In the genomic region with DNA sequence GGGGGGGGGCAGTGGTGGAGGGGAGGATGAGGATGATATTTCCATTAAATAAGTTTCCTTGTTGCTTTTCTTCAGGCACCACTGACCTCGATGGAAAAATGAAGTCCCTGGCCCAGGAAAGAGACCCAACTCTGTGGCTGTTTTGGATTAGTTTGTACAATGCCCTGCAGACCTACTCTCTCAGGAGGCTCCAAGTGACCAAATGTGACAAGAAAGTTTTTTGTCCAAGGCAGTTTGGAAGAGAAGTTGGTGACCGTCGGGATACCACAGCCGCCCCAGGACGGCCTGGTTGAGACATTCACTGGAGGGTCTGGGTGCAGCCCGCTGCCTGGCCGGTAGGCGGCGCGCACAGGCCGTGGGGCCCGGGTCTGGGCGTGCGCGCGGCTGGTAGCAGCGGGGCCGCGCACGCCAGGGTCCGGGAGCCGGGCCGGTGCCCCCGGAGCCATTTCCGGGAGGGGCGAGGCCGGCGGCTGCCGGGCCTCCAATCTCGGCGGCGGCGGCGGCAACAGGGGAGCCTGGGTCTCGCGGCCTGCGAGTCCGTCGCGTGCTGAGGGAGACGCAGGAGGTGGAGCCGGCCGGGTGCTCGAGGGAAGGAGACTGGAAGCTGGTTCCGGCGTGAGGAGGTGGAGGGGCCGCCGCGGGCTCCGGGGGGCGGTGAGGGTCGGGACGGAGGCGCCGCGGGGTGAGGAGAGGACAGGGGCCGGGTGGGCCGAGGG, we compare ENCODE assay signal across 8 cellular contexts. TPM values are rescaled to one million over a fixed set of nuclear protein-coding genes. Genes with fewer than 3 reads are reported as not detected.
DNase-seq lines count a peak whose midpoint lies in the region; ATAC-seq, FAIRE-seq and TF ChIP-seq lines count a peak whose summit lies in the region.

A gene with protein sequence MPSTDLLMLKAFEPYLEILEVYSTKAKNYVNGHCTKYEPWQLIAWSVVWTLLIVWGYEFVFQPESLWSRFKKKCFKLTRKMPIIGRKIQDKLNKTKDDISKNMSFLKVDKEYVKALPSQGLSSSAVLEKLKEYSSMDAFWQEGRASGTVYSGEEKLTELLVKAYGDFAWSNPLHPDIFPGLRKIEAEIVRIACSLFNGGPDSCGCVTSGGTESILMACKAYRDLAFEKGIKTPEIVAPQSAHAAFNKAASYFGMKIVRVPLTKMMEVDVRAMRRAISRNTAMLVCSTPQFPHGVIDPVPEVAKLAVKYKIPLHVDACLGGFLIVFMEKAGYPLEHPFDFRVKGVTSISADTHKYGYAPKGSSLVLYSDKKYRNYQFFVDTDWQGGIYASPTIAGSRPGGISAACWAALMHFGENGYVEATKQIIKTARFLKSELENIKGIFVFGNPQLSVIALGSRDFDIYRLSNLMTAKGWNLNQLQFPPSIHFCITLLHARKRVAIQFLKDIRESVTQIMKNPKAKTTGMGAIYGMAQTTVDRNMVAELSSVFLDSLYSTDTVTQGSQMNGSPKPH (plus strand): TSS at position 445 of the 716 bp plus-strand sequence. CDS start 906 bp downstream, outside the sequence.

- no peak within 1 kb of the TSS for H3K23ac ChIP-seq in H1 (ENCODE audit: insufficient read length)
- no peak within 1 kb of the TSS for H3K23ac ChIP-seq in mesendoderm (ENCODE audit: low read length)

- peaks cover 0 to 17% (median 4%) of the 10 kb centered on the region in 4 experiments; a peak in 3 of 8 replicates for H3K36me3 ChIP-seq in H1 (ENCODE audit: control insufficient read depth in 2 of 4, insufficient read depth in 4 of 4, low read length in 3 of 4)
- no peaks in the 10 kb centered on the region for H3K36me3 ChIP-seq in mesendoderm (ENCODE audit: control insufficient read depth, insufficient read depth, low read length)

- no peaks in the 10 kb centered on the region for H3K4me1 ChIP-seq in H1 (replicated peaks in 1 of 4; ENCODE audit: control insufficient read depth in 3 of 4, insufficient read depth in 4 of 4, low read length in 3 of 4)
- no peaks in the 10 kb centered on the region for H3K4me1 ChIP-seq in mesendoderm (ENCODE audit: control insufficient read depth, low read depth, low read length)

- DNase-seq in C1 segment of cervical spinal cord (lab: John Stamatoyannopoulos, UW) (peak in 13 of 14 donors; percentile 30 to 91 (median 63)), NOMO-1 (lab: John Stamatoyannopoulos, UW; ENCODE audit: unreplicated experiment in 2 of 2) (peak; percentile 78 to 82), H1 (ENCODE audit: low read depth in 1 of 2, low spot score in 2 of 2) (peak; percentile 46 to 98), mesendoderm (peak; percentile 90)
- peak; percentile 76 to 87 (median 83) for DNase-seq in activated CD8-positive, alpha-beta memory T cell treated with anti-CD3 and anti-CD28 coated beads for 48 hours (ENCODE audit: low read depth in 2 of 3, low spot score in 2 of 3)
- DNase-seq in stimulated activated CD8-positive, alpha-beta memory T cell treated with anti-CD3 and anti-CD28 coated beads, Interleukin-12 subunit alpha, Interleukin-12 subunit beta, amount 100 ng/mL, for 4 hours (ENCODE audit: low read depth) = peak; percentile 73

- H2BK120ac ChIP-seq in H1 (replicated peaks; ENCODE audit: low read depth, low read length) (no peak within 1 kb of the TSS), mesendoderm (ENCODE audit: low read depth, low read length) (peak within 1 kb of the TSS; percentile 47)

- peaks cover 0 to 3% of the 10 kb centered on the region in 2 experiments for H4K20me1 ChIP-seq in H1 (replicated peaks in 1 of 2; ENCODE audit: control insufficient read depth in 1 of 2, insufficient read depth in 2 of 2, low read length in 2 of 2)

- H3K79me2 ChIP-seq in H1 (ENCODE audit: control insufficient read depth in 1 of 2, insufficient read depth in 2 of 2, low read length in 2 of 2) = peaks cover 4 to 32% of the 10 kb centered on the region in 2 experiments; a peak in 2 of 4 replicates
- H3K79me2 ChIP-seq in mesendoderm (ENCODE audit: control insufficient read depth, insufficient read depth, low read length) = peaks cover 29% of the 10 kb centered on the region

- H2AFZ ChIP-seq in H1 (ENCODE audit: low read length) = peak within 1 kb of the TSS; percentile 77

- peak within 1 kb of the TSS; percentile 82 for H4K91ac ChIP-seq in H1 (replicated peaks; ENCODE audit: insufficient read length, low read length)

- peaks cover 3% of the 10 kb centered on the region; the same call in 1 of the 2 replicates for H3K23me2 ChIP-seq in H1 (ENCODE audit: low read depth, low read length)

- FAIRE-seq in H1 (lab: Jason Lieb, UNC) = no peak

- H2BK15ac ChIP-seq in H1 (ENCODE audit: low read length) (no peak within 1 kb of the TSS), mesendoderm (replicated peaks; ENCODE audit: low read depth) (no peak within 1 kb of the TSS)

- H3K79me1 ChIP-seq in H1 (ENCODE audit: low read depth, low read length) (peaks cover 2% of the 10 kb centered on the region; the same call in 1 of the 2 replicates), mesendoderm (ENCODE audit: low read length) (peaks cover 8% of the 10 kb centered on the region)

- peak; percentile 57 to 85 for TF ChIP-seq RAD21 in H1 (IDR thresholded peaks at IDR 0.05 in 1 of 2, conservative IDR thresholded peaks at IDR 0.05 in 1 of 2; ENCODE audit: low read depth in 2 of 2, low read length in 2 of 2)

- H4K8ac ChIP-seq in H1 (ENCODE audit: extremely low read depth, insufficient read depth, low read length) (peak within 1 kb of the TSS; percentile 95), mesendoderm (ENCODE audit: low read depth, low read length) (no peak within 1 kb of the TSS)

- H3K56ac ChIP-seq in H1 (replicated peaks; ENCODE audit: insufficient read length, low read depth, low read length) = peak within 1 kb of the TSS; percentile 66
- H3K56ac ChIP-seq in mesendoderm (ENCODE audit: low read length) = peak within 1 kb of the TSS; percentile 97

- H3K4ac ChIP-seq in H1 (replicated peaks; ENCODE audit: insufficient read length, low read depth, low read length) (no peak within 1 kb of the TSS), mesendoderm (ENCODE audit: low read depth, low read length) (peak within 1 kb of the TSS; percentile 98)

- no peaks in the 10 kb centered on the region for H3K9me3 ChIP-seq in H1 (ENCODE audit: insufficient read depth in 2 of 2, low read depth in 1 of 2, low read length in 1 of 2)

- H3K27ac ChIP-seq in H1 (ENCODE audit: low read depth, low read length) (peak within 1 kb of the TSS; percentile 34; the same call in 1 of the 2 replicates), mesendoderm (ENCODE audit: low read depth, low read length) (peak within 1 kb of the TSS; percentile 100)

- TF ChIP-seq POLR2A in GM19099 (IDR thresholded peaks at IDR 0.05; ENCODE audit: extremely low read depth, insufficient read length, low read depth) (peak; percentile 70), H1 (IDR thresholded peaks at IDR 0.05; ENCODE audit: control extremely low read depth in 1 of 2, low read depth in 2 of 2, low read length in 2 of 2) (peak; percentile 31 to 66)

- H3K18ac ChIP-seq in H1 (ENCODE audit: extremely low read depth, low read length) (no peak within 1 kb of the TSS; the same call in none of the 2 replicates), mesendoderm (ENCODE audit: low read length) (peak within 1 kb of the TSS; percentile 99)

- H2BK5ac ChIP-seq in H1 (ENCODE audit: low read depth, low read length) (peak within 1 kb of the TSS; percentile 90; the same call in 1 of the 2 replicates), mesendoderm (ENCODE audit: low read length) (peak within 1 kb of the TSS; percentile 90)

- H3K27me3 ChIP-seq in H1 (replicated peaks in 1 of 4; ENCODE audit: control insufficient read depth in 3 of 4, extremely low read depth in 1 of 4, insufficient read depth in 3 of 4, low read length in 3 of 4) = no peaks in the 10 kb centered on the region
- H3K27me3 ChIP-seq in mesendoderm (ENCODE audit: insufficient read depth, low read length, poor library complexity) = no peaks in the 10 kb centered on the region

- H2BK20ac ChIP-seq in H1 (ENCODE audit: low read length) = no peak within 1 kb of the TSS

- H3K14ac ChIP-seq in H1 (ENCODE audit: insufficient read length) = no peak within 1 kb of the TSS

- peak; percentile 92 for ATAC-seq in HG03432 (IDR thresholded peaks at IDR 0.05; ENCODE audit: unreplicated experiment)

- peak; percentile 92 to 95 (median 95) for TF ChIP-seq CTCF in H1 (IDR thresholded peaks at IDR 0.05; ENCODE audit: control extremely low read depth in 1 of 3, insufficient read depth in 1 of 3, low read depth in 1 of 3, low read length in 3 of 3)

- peak within 1 kb of the TSS; percentile 52 to 91 (median 88) for H3K4me3 ChIP-seq in H1 (ENCODE audit: extremely low read depth in 1 of 4, insufficient read depth in 2 of 4, low read depth in 3 of 4, low read length in 4 of 4)
- H3K4me3 ChIP-seq in mesendoderm (ENCODE audit: low read length) = peak within 1 kb of the TSS; percentile 93

- CTCF ChIA-PET in H1 (lab: Charles Lee; ENCODE audit: partially characterized antibody) = interaction anchor here (0.6 to 2.6 kb wide), 15 partner anchors 10 to 360 kb away, joined by 3 to 7 read pairs (median 3); no protein-coding TSS in a partner anchor

- H3K9ac ChIP-seq in H1 (replicated peaks in 1 of 4; ENCODE audit: extremely low read depth in 1 of 4, low read depth in 3 of 4, low read length in 3 of 4) (peak within 1 kb of the TSS; percentile 62 to 79 (median 73)), mesendoderm (ENCODE audit: low read length) (peak within 1 kb of the TSS; percentile 97)

- 0 out of 3 replicates have a peak, but pooled peaks of 1 of the 2 experiments have one; percentile 25 for TF ChIP-seq EP300 in H1 (IDR thresholded peaks at IDR 0.05; ENCODE audit: borderline replicate concordance in 1 of 2, low read depth in 2 of 2, low read length in 2 of 2)

- 5% methylated on average over 33 of the region's 58 CpGs; no CpG with 5 or more reads in 1 of the 2 experiments for WGBS in H1 (ENCODE audit: extremely low coverage in 1 of 2, insufficient coverage in 1 of 2, insufficient read length in 1 of 2, insufficient replicate concordance in 2 of 2, low coverage in 1 of 2, low lambda C conversion rate in 2 of 2, missing lambda C conversion rate in 1 of 2), 2 experiments
- WGBS in mesendoderm (ENCODE audit: extremely low coverage, insufficient coverage, low lambda C conversion rate) = no CpG with 5 or more reads among the region's 58 CpGs

- POLR2A ChIA-PET in H1 (lab: Charles Lee; ENCODE audit: partially characterized antibody) = interaction anchor here (2.2 kb wide), 1 partner anchor 55 kb away, joined by 8 read pairs; no protein-coding TSS in a partner anchor

- H2AK5ac ChIP-seq in H1 (ENCODE audit: low read depth, low read length) = no peak within 1 kb of the TSS
- no peak within 1 kb of the TSS for H2AK5ac ChIP-seq in mesendoderm (ENCODE audit: low read length)

- H3K4me2 ChIP-seq in H1 (ENCODE audit: insufficient read depth in 1 of 2, low read depth in 2 of 2, low read length in 2 of 2) (peak within 1 kb of the TSS; percentile 58 to 71), mesendoderm (ENCODE audit: low read length) (peak within 1 kb of the TSS; percentile 90)

- no peak within 1 kb of the TSS for H2BK12ac ChIP-seq in H1 (ENCODE audit: low read depth, low read length)

- peak within 1 kb of the TSS; percentile 93 for H4K5ac ChIP-seq in H1 (ENCODE audit: insufficient read length, low read depth, low read length)
- no peak within 1 kb of the TSS for H4K5ac ChIP-seq in mesendoderm (ENCODE audit: low read length)

RNA-seq across cellular contexts. Expression of the gene that starts here (rescaled TPM):
- total RNA-seq in H1 (2021; fragmentation: NEBNext Ultra II Directional; extraction: Animal tissue kit (Norgen Biotek cat#: 25700)) = 51.6 and 52.8 TPM in 2 replicates
- 15.9 and 20.5 TPM in 2 replicates for polyA plus RNA-seq in H1 (2011; rRNA removed)
- 23.1 TPM for polyA plus RNA-seq in H1 (2011; cell fraction: cytosol; rRNA removed)
- polyA plus RNA-seq in H1 (2011; cell fraction: nucleus; rRNA removed) = 16.8 TPM
- 23.7 to 30.6 TPM (median 24.4 TPM) in 4 replicates for polyA plus RNA-seq in H1 (2012, experiment 1 of 2)
- polyA plus RNA-seq in H1 (2012, experiment 2 of 2) = 7.2 TPM
- polyA plus RNA-seq in H1 (2013, experiment 1 of 2) = 24.3 TPM
- polyA plus RNA-seq in H1 (2013, experiment 2 of 2) = 27.1 TPM
- 58.8 and 63.0 TPM in 2 replicates for polyA minus RNA-seq in H1 (2011; rRNA and poly(A)+ RNA removed)
- polyA minus RNA-seq in H1 (2011; cell fraction: cytosol; rRNA and poly(A)+ RNA removed) = 28.0 TPM
- polyA minus RNA-seq in H1 (2011; cell fraction: nucleus; rRNA and poly(A)+ RNA removed) = 28.5 TPM
- polyA plus RNA-seq in mesendoderm (2013, experiment 1 of 2) = 31.3 TPM
- polyA plus RNA-seq in mesendoderm (2013, experiment 2 of 2) = 31.3 TPM

Comparison
In these comparisons a context has a peak if more than half of its experiments do, and no peak if none do; other contexts are left out.
1. Peak in every context shown above with its lines: DNase-seq, ATAC-seq, H3K4me3 ChIP-seq and H3K27ac ChIP-seq.